Comparison of ENCODE assay signal across 10 cellular contexts in genomic region chr1:46520063-46520911, GRCh38. TPM values are rescaled to one million over a fixed set of nuclear protein-coding genes. Genes with fewer than 3 reads are reported as not detected.
DNase-seq lines count a peak whose midpoint lies in the region; ATAC-seq and TF ChIP-seq lines count a peak whose summit lies in the region.
"Had no signal": no experiment of that assay in that cellular context is flagged by ENCODE, and none has a peak within 500 bp of the region (broad histone marks: within the 10 kb centered on the region; RNA-seq: fewer than 3 reads in every experiment).

No MANE protein-coding gene starts in this region.

- no peak overlapping the region for H3K4me2 ChIP-seq in OCI-LY7 (ENCODE audit: low read length)

- no peaks in the 10 kb centered on the region; the same call in 1 of the 2 replicates for H4K20me1 ChIP-seq in OCI-LY7 (ENCODE audit: insufficient read depth, low read length)

- H3K27me3 ChIP-seq in spleen (replicated peaks in 1 of 7) = peaks cover 0 to 55% (median 8%) of the 10 kb centered on the region in 7 donors
- H3K27me3 ChIP-seq: ovary had no signal

- H3K4me1 ChIP-seq in spleen (peaks cover 0 to 13% (median 0%) of the 10 kb centered on the region in 6 donors), OCI-LY7 (ENCODE audit: insufficient read depth, low read length, poor library complexity, severe bottlenecking) (no peaks in the 10 kb centered on the region)

- TF ChIP-seq CTCF in fibroblast of mammary gland (conservative IDR thresholded peaks at IDR 0.05; ENCODE audit: control insufficient read depth, insufficient read depth, low read depth, low read length) (no peak), spleen (IDR thresholded peaks at IDR 0.05 in 8 of 11, conservative IDR thresholded peaks at IDR 0.05 in 3 of 11) (no peak), OCI-LY7 (conservative IDR thresholded peaks at IDR 0.05; ENCODE audit: low read length) (no peak)

- CTCF ChIA-PET in OCI-LY7 (lab: Charles Lee; ENCODE audit: unreplicated experiment) = interaction anchor here (1.4 kb wide), 1 partner anchor 43 kb away, joined by 3 read pairs; no protein-coding TSS in a partner anchor

- intact Hi-C loops in spleen (cut with DNase I; ENCODE audit: low total_unique reads) (no loop called here), OCI-LY7 (cut with micrococcal nuclease; ENCODE audit: unreplicated experiment) (no loop called here)

- WGBS in spleen, 5 donors = 67 to 85% (median 75%) methylated on average over 13 to 15 of the region's 15 CpGs

- no peak overlapping the region for H3K4me3 ChIP-seq in fibroblast of mammary gland (ENCODE audit: control insufficient read depth, low read depth, low read length)
- no peak overlapping the region for H3K4me3 ChIP-seq in spleen
- H3K4me3 ChIP-seq in OCI-LY7 (ENCODE audit: low read depth, low read length, poor library complexity, severe bottlenecking) = no peak overlapping the region
- H3K4me3 ChIP-seq: ovary had no signal

- BruUV-seq in OCI-LY7 (replicated peaks; lab: Mats Ljungman, UMichigan) = no TSS peak

- H3K36me3 ChIP-seq in spleen (no peaks in the 10 kb centered on the region), OCI-LY7 (ENCODE audit: insufficient read depth, low read length) (no peaks in the 10 kb centered on the region)
- H3K36me3 ChIP-seq: ovary had no signal

- H2AFZ ChIP-seq in OCI-LY7 (ENCODE audit: low read length) = no peak overlapping the region

- no peaks in the 10 kb centered on the region for H3K79me2 ChIP-seq in OCI-LY7 (ENCODE audit: insufficient read depth, low read depth, low read length)

- DNase-seq in NCI-H2196 (lab: John Stamatoyannopoulos, UW; ENCODE audit: unreplicated experiment) (peak; percentile 14), NCI-H2196 treated with DMSO at 0.1 percent for 48 hours (lab: John Stamatoyannopoulos, UW; ENCODE audit: unreplicated experiment) (no peak), NCI-H82 treated with DMSO at 0.1 percent for 48 hours (lab: John Stamatoyannopoulos, UW; ENCODE audit: unreplicated experiment) (peak; percentile 87), fibroblast of mammary gland (ENCODE audit: low read depth) (peak; percentile 61), spleen (peak; percentile 56), UCSD-AML1 (lab: John Stamatoyannopoulos, UW; ENCODE audit: unreplicated experiment) (no peak), OCI-LY7 (ENCODE audit: low spot score) (no peak)
- DNase-seq: ovary; stimulated activated CD8-positive, alpha-beta memory T cell treated with anti-CD3 and anti-CD28 coated beads, Interleukin-4, amount 100 ng/mL, for 48 hours had no signal

- no peaks in the 10 kb centered on the region for H3K9me3 ChIP-seq in spleen
- H3K9me3 ChIP-seq in OCI-LY7 (ENCODE audit: low read length) = no peaks in the 10 kb centered on the region
- H3K9me3 ChIP-seq: ovary had no signal

- no peaks in the 10 kb centered on the region for H3K9me2 ChIP-seq in OCI-LY7 (ENCODE audit: insufficient read depth, low read length)

- TF ChIP-seq POLR2A in spleen (IDR thresholded peaks at IDR 0.05) = no peak

- no peak for ATAC-seq in HG03045 (IDR thresholded peaks at IDR 0.05; ENCODE audit: unreplicated experiment)

- POLR2A ChIA-PET in OCI-LY7 (lab: Charles Lee) = no interaction called here

- H3K27ac ChIP-seq in spleen (no peak overlapping the region), OCI-LY7 (ENCODE audit: low read depth, low read length, poor library complexity, severe bottlenecking) (no peak overlapping the region)
- H3K27ac ChIP-seq: ovary had no signal

RNA-seq across cellular contexts. Expression of gene DMBX1, which starts 30.7 kb away (rescaled TPM):
- total RNA-seq in spleen (not detected), OCI-LY7 (2022) (not detected in 2 replicates)
- polyA plus RNA-seq in spleen = not detected
- total RNA-seq in OCI-LY7 (2014; rRNA removed; shearing (Covaris generic)) = not detected in 2 replicates
- total RNA-seq: ovary had no signal
- polyA plus RNA-seq: ovary had no signal

RNA-seq across cellular contexts. Expression of gene KNCN, which starts 31.2 kb away (rescaled TPM):
- total RNA-seq in spleen (not detected), OCI-LY7 (2022) (not detected in 2 replicates)
- not detected for polyA plus RNA-seq in spleen
- not detected in 2 replicates for total RNA-seq in OCI-LY7 (2014; rRNA removed; shearing (Covaris generic))
- polyA plus RNA-seq: ovary had no signal

Comparison
In these comparisons a context has a peak if more than half of its experiments do, and no peak if none do; other contexts are left out.
1. DNase-seq: peak in NCI-H2196 (single experiment), NCI-H82 treated with DMSO at 0.1 percent for 48 hours (single experiment), fibroblast of mammary gland (single experiment) and spleen (single experiment); none in NCI-H2196 treated with DMSO at 0.1 percent for 48 hours (single experiment), UCSD-AML1 (single experiment) and OCI-LY7 (single experiment).